In the genomic region with DNA sequence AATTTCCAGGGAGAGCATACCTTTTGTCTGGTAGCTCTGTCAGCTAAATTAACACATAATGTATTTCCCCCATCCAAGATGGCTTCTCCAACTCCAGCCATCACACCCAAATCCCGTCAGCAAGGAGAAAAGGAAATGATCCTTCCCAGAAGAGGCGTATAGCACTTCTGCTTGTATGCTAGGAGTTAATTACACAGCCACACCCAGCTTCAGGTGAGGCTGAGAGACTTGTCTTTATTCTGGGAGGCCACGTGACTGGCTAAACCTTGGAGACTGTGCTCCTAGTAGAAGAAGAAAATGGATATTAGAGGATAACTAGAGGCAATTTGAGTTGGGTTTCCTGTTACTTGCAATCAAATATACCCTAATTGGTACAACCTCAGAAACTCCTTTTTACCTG, we compare ENCODE assay signal across 19 cellular contexts.
DNase-seq lines count a peak whose midpoint lies in the region; ATAC-seq and TF ChIP-seq lines count a peak whose summit lies in the region.
"Had no signal": no experiment of that assay in that cellular context is flagged by ENCODE, and none has a peak within 500 bp of the region (broad histone marks: within the 10 kb centered on the region; RNA-seq: fewer than 3 reads in every experiment).

No MANE protein-coding gene starts in this region.

- no peak overlapping the region for H2AFZ ChIP-seq in OCI-LY1 (ENCODE audit: low read length)

- H3K27me3 ChIP-seq in OCI-LY1 (ENCODE audit: insufficient read depth, low read length) (no peaks in the 10 kb centered on the region), left lung (no peaks in the 10 kb centered on the region)
- H3K27me3 ChIP-seq: MG63 had no signal

- peaks cover 18% of the 10 kb centered on the region for H3K4me1 ChIP-seq in OCI-LY1 (ENCODE audit: insufficient read depth, low read length, severe bottlenecking)
- H3K4me1 ChIP-seq in left lung: no peaks in the 10 kb centered on the region

- H3K4me2 ChIP-seq in OCI-LY1 (ENCODE audit: low read length): no peak overlapping the region

- H3K4me3 ChIP-seq in OCI-LY1 (ENCODE audit: low read depth, low read length, poor library complexity, severe bottlenecking): no peak overlapping the region
- no peak overlapping the region for H3K4me3 ChIP-seq in left lung
- H3K4me3 ChIP-seq: MG63 had no signal

- DNase-seq in NCI-H146 (lab: John Stamatoyannopoulos, UW): peak; percentile 16
- DNase-seq in NCI-H146 treated with DMSO at 0.1 percent for 48 hours (lab: John Stamatoyannopoulos, UW; ENCODE audit: unreplicated experiment): no peak
- DNase-seq in left lung: no peak
- DNase-seq in HCEC 1CT: no peak
- no peak for DNase-seq in superior temporal gyrus (ENCODE audit: extremely low spot score)
- no peak for DNase-seq in midbrain (lab: John Stamatoyannopoulos, UW)
- DNase-seq: 8988T; CD8-positive, alpha-beta T cell; DMS79; MG63; NCI-H1105; NCI-H345; NCI-H526; NK-92 treated with Interleukin-12 subunit alpha and Interleukin-12 subunit beta, amount 100 ng/mL, for 24 hours; RPMI8226; SIG-M5 had no signal

- H3K9ac ChIP-seq in OCI-LY1 (ENCODE audit: low read length): no peak overlapping the region

- ATAC-seq in left lung: peak; percentile 53
- no peak for ATAC-seq in GM19467 (IDR thresholded peaks at IDR 0.05; ENCODE audit: unreplicated experiment)
- ATAC-seq: CD8-positive, alpha-beta T cell; HepG2 had no signal

- TF ChIP-seq CTCF in OCI-LY1 (IDR thresholded peaks at IDR 0.05; ENCODE audit: low read length) (no peak), left lung (IDR thresholded peaks at IDR 0.05) (no peak)

- H3K9me3 ChIP-seq in OCI-LY1 (ENCODE audit: low read length): peaks cover 5% of the 10 kb centered on the region
- H3K9me3 ChIP-seq in left lung: no peaks in the 10 kb centered on the region

- H3K27ac ChIP-seq in OCI-LY1 (ENCODE audit: low read depth, low read length, poor library complexity, severe bottlenecking) (peak overlapping the region; percentile 44), left lung (no peak overlapping the region)

- H3K36me3 ChIP-seq in OCI-LY1 (ENCODE audit: insufficient read depth, low read length) (peaks cover 13% of the 10 kb centered on the region; the same call in 1 of the 2 replicates), left lung (no peaks in the 10 kb centered on the region)
- H3K36me3 ChIP-seq: MG63 had no signal

- H4K20me1 ChIP-seq in OCI-LY1 (ENCODE audit: insufficient read depth, low read length): no peaks in the 10 kb centered on the region

- H3K9me2 ChIP-seq in OCI-LY1 (ENCODE audit: low read depth, low read length): no peaks in the 10 kb centered on the region

- H3K79me2 ChIP-seq in OCI-LY1 (ENCODE audit: insufficient read depth, low read length): no peaks in the 10 kb centered on the region

- intact Hi-C loops in left lung (cut with DNase I): no loop called here

- no peaks in the 10 kb centered on the region for H3F3A ChIP-seq in OCI-LY1 (ENCODE audit: insufficient read depth, low read length)
